In genomic region chr20:6651016-6651415, GRCh38 we compare ENCODE assay signal across 15 cellular contexts.
DNase-seq lines count a peak whose midpoint lies in the region; ATAC-seq and TF ChIP-seq lines count a peak whose summit lies in the region.
"Had no signal": no experiment of that assay in that cellular context is flagged by ENCODE, and none has a peak within 500 bp of the region (broad histone marks: within the 10 kb centered on the region; RNA-seq: fewer than 3 reads in every experiment).

No MANE protein-coding gene starts in this region.

- 82 to 86% methylated on average over 5 of the region's 5 CpGs for WGBS in heart right ventricle, 2 donors

- intact Hi-C loops in left cardiac atrium (cut with DNase I) (no loop called here), heart right ventricle (cut with DNase I) (no loop called here)
- intact Hi-C loops in CD4-positive, alpha-beta T cell (cut with DNase I, micrococcal nuclease): no loop called here

- H3K27ac ChIP-seq in heart right ventricle (no peak overlapping the region), RWPE1 (no peak overlapping the region; the same call in 1 of the 2 replicates)
- H3K27ac ChIP-seq in CD4-positive, alpha-beta T cell (ENCODE audit: low read depth, low read length): no peak overlapping the region

- TF ChIP-seq CTCF in heart right ventricle (IDR thresholded peaks at IDR 0.05): no peak
- no peak for TF ChIP-seq CTCF in RWPE1 (conservative IDR thresholded peaks at IDR 0.05; ENCODE audit: low read depth)
- no peak for TF ChIP-seq CTCF in CD4-positive, alpha-beta T cell (IDR thresholded peaks at IDR 0.05)

- POLR2A ChIA-PET in RWPE1 (lab: Yijun Ruan, JAX; ENCODE audit: low non-redundant PET): no interaction called here
- POLR2A ChIA-PET in CD4-positive, alpha-beta T cell (lab: Charles Lee): no interaction called here

- CTCF ChIA-PET in RWPE1 (lab: Yijun Ruan, JAX): interaction anchor here (0.5 to 1.0 kb wide), 6 partner anchors 14 to 1208 kb away, joined by 3 to 7 read pairs (median 4); no protein-coding TSS in a partner anchor
- CTCF ChIA-PET in CD4-positive, alpha-beta T cell (lab: Charles Lee): no interaction called here

- ATAC-seq in left cardiac atrium (peak in 1 of 2 donors; percentile 74), heart right ventricle (no peak), HG02840 (IDR thresholded peaks at IDR 0.05; ENCODE audit: low FRiP score, unreplicated experiment) (no peak)
- no peak for ATAC-seq in CD4-positive, alpha-beta T cell (ENCODE audit: poor library complexity)
- ATAC-seq: stimulated activated naive CD8-positive, alpha-beta T cell treated with anti-CD3 and anti-CD28 coated beads, Interleukin-15, amount 100 ng/mL, for 72 hours had no signal

- peaks cover 0 to 3% (median 0%) of the 10 kb centered on the region in 11 donors for H3K9me3 ChIP-seq in heart right ventricle
- no peaks in the 10 kb centered on the region for H3K9me3 ChIP-seq in CD4-positive, alpha-beta T cell (ENCODE audit: control insufficient read depth, low read length)

- no peaks in the 10 kb centered on the region for H3K27me3 ChIP-seq in heart right ventricle
- no peaks in the 10 kb centered on the region for H3K27me3 ChIP-seq in CD4-positive, alpha-beta T cell (ENCODE audit: control insufficient read depth, insufficient read depth, low read length)

- H3K36me3 Mint-ChIP-seq in CD4-positive, alpha-beta T cell (ENCODE audit: low read depth): no peaks in the 10 kb centered on the region

- no peaks in the 10 kb centered on the region for H3K36me3 ChIP-seq in heart right ventricle

- H3K4me3 Mint-ChIP-seq in CD4-positive, alpha-beta T cell: no peak overlapping the region
- H3K4me3 Mint-ChIP-seq: stimulated activated naive CD8-positive, alpha-beta T cell treated with anti-CD3 and anti-CD28 coated beads, Interleukin-15, amount 100 ng/mL, for 72 hours had no signal

- H3K4me3 ChIP-seq in heart right ventricle: no peak overlapping the region

- H3K4me1 ChIP-seq in heart right ventricle: no peaks in the 10 kb centered on the region

- H3K27ac Mint-ChIP-seq in CD4-positive, alpha-beta T cell: no peak overlapping the region
- H3K27ac Mint-ChIP-seq: stimulated activated naive CD8-positive, alpha-beta T cell treated with anti-CD3 and anti-CD28 coated beads, Interleukin-15, amount 100 ng/mL, for 72 hours had no signal

- H3K27me3 Mint-ChIP-seq in CD4-positive, alpha-beta T cell: no peaks in the 10 kb centered on the region
- H3K27me3 Mint-ChIP-seq: stimulated activated naive CD8-positive, alpha-beta T cell treated with anti-CD3 and anti-CD28 coated beads, Interleukin-15, amount 100 ng/mL, for 72 hours had no signal

- no peaks in the 10 kb centered on the region for H3K4me1 Mint-ChIP-seq in CD4-positive, alpha-beta T cell (ENCODE audit: low read depth)
- H3K4me1 Mint-ChIP-seq: stimulated activated naive CD8-positive, alpha-beta T cell treated with anti-CD3 and anti-CD28 coated beads, Interleukin-15, amount 100 ng/mL, for 72 hours had no signal

- DNase-seq in left cardiac atrium (peak; percentile 18), heart right ventricle (no peak), RWPE1 (ENCODE audit: low spot score) (peak; percentile 98), glomerular visceral epithelial cell (ENCODE audit: extremely low spot score) (peak; percentile 70), ureter (ENCODE audit: low spot score) (peak; percentile 53)
- no peak for DNase-seq in stimulated activated CD4-positive, alpha-beta T cell treated with anti-CD3 and anti-CD28 coated beads, Interleukin-4, amount 100 ng/mL, for 4 hours
- DNase-seq in CD4-positive, alpha-beta T cell: no peak
- DNase-seq: activated CD4-positive, CD25-positive, alpha-beta regulatory T cell treated with anti-CD3 and anti-CD28 coated beads, Interleukin-2, amount 50 U/mL, for 72 hours; DMS79 treated with DMSO at 0.1 percent for 48 hours; NCI-H2029 treated with DMSO at 0.1 percent for 48 hours; occipital lobe; SIG-M5; stimulated activated CD4-positive, alpha-beta T cell treated with anti-CD3 and anti-CD28 coated beads, Interleukin-2, amount 100 ng/mL, for 48 hours; stimulated activated naive CD8-positive, alpha-beta T cell treated with anti-CD3 and anti-CD28 coated beads, Interleukin-15, amount 100 ng/mL, for 72 hours had no signal

- no peaks in the 10 kb centered on the region for H3K9me3 Mint-ChIP-seq in CD4-positive, alpha-beta T cell

Comparison
In these comparisons a context has a peak if more than half of its experiments do, and no peak if none do; other contexts are left out.
1. DNase-seq: peak in left cardiac atrium (single experiment), RWPE1 (single experiment), glomerular visceral epithelial cell (single experiment) and ureter (single experiment); none in heart right ventricle (0 of 2), stimulated activated CD4-positive, alpha-beta T cell treated with anti-CD3 and anti-CD28 coated beads, Interleukin-4, amount 100 ng/mL, for 4 hours (0 of 2) and CD4-positive, alpha-beta T cell (0 of 10).